ENCODE assay signal across 8 cellular contexts in the genomic region with DNA sequence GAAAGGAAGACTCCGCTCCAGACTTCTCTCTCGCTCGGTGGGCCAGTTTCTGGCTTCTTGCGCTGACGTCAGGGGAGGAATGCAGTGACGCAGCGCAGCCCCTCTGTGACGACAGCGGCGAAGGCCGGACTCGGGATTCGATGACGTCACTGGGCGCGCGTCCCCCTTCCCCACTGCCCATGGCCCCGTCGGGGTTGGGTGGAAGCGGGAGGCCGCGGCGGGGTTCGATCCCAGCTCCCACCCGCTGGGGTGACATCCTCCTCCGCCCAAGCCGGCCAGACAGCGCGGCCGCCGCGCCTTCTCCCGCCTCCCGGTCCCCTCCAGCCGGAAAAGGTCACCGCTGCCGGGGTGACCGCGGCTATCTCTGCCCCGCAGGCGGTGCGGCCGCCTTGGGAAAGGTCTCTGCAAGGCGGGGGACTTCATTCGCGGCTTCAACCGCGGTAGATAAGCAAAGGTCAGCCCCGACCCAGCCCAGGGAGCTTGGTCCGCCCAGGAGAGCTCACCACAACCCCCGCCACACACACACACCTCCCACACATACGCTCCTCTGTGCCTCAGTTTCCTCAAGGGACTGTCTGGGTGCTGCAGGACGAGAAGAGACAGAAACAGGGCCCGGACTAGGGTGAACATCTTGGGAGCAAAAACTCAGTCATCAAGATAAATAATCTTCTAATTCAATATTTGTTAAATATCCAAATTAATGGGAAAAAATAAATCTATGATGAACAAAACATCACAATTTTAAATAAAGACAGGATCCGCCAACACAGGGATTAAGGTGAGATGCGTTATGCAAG. TPM values are rescaled to one million over a fixed set of nuclear protein-coding genes. Genes with fewer than 3 reads are reported as not detected.
DNase-seq lines count a peak whose midpoint lies in the region; ATAC-seq, FAIRE-seq and TF ChIP-seq lines count a peak whose summit lies in the region.

No MANE protein-coding gene starts in this region.

- no peak for FAIRE-seq in H1 (lab: Jason Lieb, UNC)

- H2BK20ac ChIP-seq in H1 (ENCODE audit: low read length) = no peak overlapping the region

- CTCF ChIA-PET in RWPE1 (lab: Yijun Ruan, JAX) (no interaction called here), H1 (lab: Charles Lee; ENCODE audit: partially characterized antibody) (interaction anchor here (0.6 to 2.5 kb wide), 9 partner anchors 17 to 183 kb away, joined by 3 to 12 read pairs (median 4); partner anchors contain the start of gene IL27RA)

- peak overlapping the region; percentile 95 for H4K91ac ChIP-seq in H1 (replicated peaks; ENCODE audit: insufficient read length, low read length)

- H3K27me3 ChIP-seq in BE2C = no peaks in the 10 kb centered on the region
- no peaks in the 10 kb centered on the region for H3K27me3 ChIP-seq in H1 (replicated peaks in 1 of 4; ENCODE audit: control insufficient read depth in 3 of 4, extremely low read depth in 1 of 4, insufficient read depth in 3 of 4, low read length in 3 of 4)

- H3K27ac ChIP-seq in RWPE1 = peak overlapping the region; percentile 93
- H3K27ac ChIP-seq in H1 (ENCODE audit: low read depth, low read length) = peak overlapping the region; percentile 95

- H3K18ac ChIP-seq in H1 (ENCODE audit: extremely low read depth, low read length) = peak overlapping the region; percentile 98

- peak overlapping the region; percentile 93 for H2BK5ac ChIP-seq in H1 (ENCODE audit: low read depth, low read length)

- no peaks in the 10 kb centered on the region for H4K20me1 ChIP-seq in H1 (replicated peaks in 1 of 2; ENCODE audit: control insufficient read depth in 1 of 2, insufficient read depth in 2 of 2, low read length in 2 of 2)

- peak overlapping the region; percentile 79 to 99 (median 94) for H3K4me3 Mint-ChIP-seq in naive B cell

- no peaks in the 10 kb centered on the region for H3K36me3 Mint-ChIP-seq in naive B cell

- TF ChIP-seq POLR2A in GM18526 (IDR thresholded peaks at IDR 0.05; ENCODE audit: extremely low read depth, insufficient read length) = peak; percentile 50
- TF ChIP-seq POLR2A in H1 (IDR thresholded peaks at IDR 0.05; ENCODE audit: control extremely low read depth in 1 of 2, low read depth in 2 of 2, low read length in 2 of 2) = peak in 1 of 2 experiments; percentile 50; a peak in 1 of 3 replicates

- no peak for TF ChIP-seq RAD21 in H1 (IDR thresholded peaks at IDR 0.05 in 1 of 2, conservative IDR thresholded peaks at IDR 0.05 in 1 of 2; ENCODE audit: low read depth in 2 of 2, low read length in 2 of 2)

- peak overlapping the region; percentile 70 to 71 for H3K4me2 ChIP-seq in H1 (ENCODE audit: insufficient read depth in 1 of 2, low read depth in 2 of 2, low read length in 2 of 2)

- no peak overlapping the region for H2AK5ac ChIP-seq in H1 (ENCODE audit: low read depth, low read length)

- H3K4me1 ChIP-seq in BE2C (no peaks in the 10 kb centered on the region), H1 (replicated peaks in 1 of 4; ENCODE audit: control insufficient read depth in 3 of 4, insufficient read depth in 4 of 4, low read length in 3 of 4) (peaks cover 0 to 4% (median under 1%) of the 10 kb centered on the region in 4 experiments; a peak in 5 of 7 replicates)

- H3K9me3 Mint-ChIP-seq in naive B cell = peaks cover 0 to 2% (median 0%) of the 10 kb centered on the region in 7 donors

- no peak overlapping the region for H2BK120ac ChIP-seq in H1 (replicated peaks; ENCODE audit: low read depth, low read length)

- ATAC-seq in HG02981 (IDR thresholded peaks at IDR 0.05; ENCODE audit: unreplicated experiment) = peak; percentile 27
- ATAC-seq in naive B cell (ENCODE audit: low read depth in 2 of 2) = peak in 1 of 2 donors; percentile 33

- H3K23ac ChIP-seq in H1 (ENCODE audit: insufficient read length) = no peak overlapping the region

- H4K5ac ChIP-seq in H1 (ENCODE audit: insufficient read length, low read depth, low read length) = peak overlapping the region; percentile 91

- H3K4me1 Mint-ChIP-seq in naive B cell = peaks cover 35 to 49% (median 38%) of the 10 kb centered on the region in 3 donors

- POLR2A ChIA-PET in RWPE1 (lab: Yijun Ruan, JAX; ENCODE audit: low non-redundant PET) (interaction anchor here (0.5 to 1.0 kb wide), 3 partner anchors 12 to 179 kb away, joined by 3 to 5 read pairs (median 3); no protein-coding TSS in a partner anchor), H1 (lab: Charles Lee; ENCODE audit: partially characterized antibody) (interaction anchor here (0.6 to 3.1 kb wide), 26 partner anchors 10 to 855 kb away, joined by 3 to 16 read pairs (median 4); partner anchors contain the start of genes DCAF15, IL27RA and RLN3)

- peaks cover 3% of the 10 kb centered on the region for H3K79me1 ChIP-seq in H1 (ENCODE audit: low read depth, low read length)

- H2BK15ac ChIP-seq in H1 (ENCODE audit: low read length) = peak overlapping the region; percentile 81; the same call in 1 of the 2 replicates

- WGBS in H1 (ENCODE audit: extremely low coverage in 1 of 2, insufficient coverage in 1 of 2, insufficient read length in 1 of 2, insufficient replicate concordance in 2 of 2, low coverage in 1 of 2, low lambda C conversion rate in 2 of 2, missing lambda C conversion rate in 1 of 2), 2 experiments = 7% methylated on average over 55 of the region's 56 CpGs; no CpG with 5 or more reads in 1 of the 2 experiments

- peak overlapping the region; percentile 99 to 100 (median 100) for H3K27ac Mint-ChIP-seq in naive B cell

- DNase-seq in BE2C = peak; percentile 86
- peak; percentile 79 for DNase-seq in RWPE1 (ENCODE audit: low spot score)
- peak in 1 of 2 experiments; percentile 98 for DNase-seq in H1 (ENCODE audit: low read depth in 1 of 2, low spot score in 2 of 2)
- no peak for DNase-seq in naive B cell
- no peak for DNase-seq in middle frontal gyrus (ENCODE audit: extremely low spot score, low spot score)
- no peak for DNase-seq in 8988T

- H3K23me2 ChIP-seq in H1 (ENCODE audit: low read depth, low read length) = peaks cover 5% of the 10 kb centered on the region; the same call in 1 of the 2 replicates

- H3K4me3 ChIP-seq in BE2C (ENCODE audit: low read depth, low read length) (peak overlapping the region; percentile 82), H1 (ENCODE audit: extremely low read depth in 1 of 4, insufficient read depth in 2 of 4, low read depth in 3 of 4, low read length in 4 of 4) (peak overlapping the region; percentile 62 to 81 (median 69))

- peak overlapping the region; percentile 98 for H4K8ac ChIP-seq in H1 (ENCODE audit: extremely low read depth, insufficient read depth, low read length)

- H3K9me3 ChIP-seq in BE2C = no peaks in the 10 kb centered on the region
- no peaks in the 10 kb centered on the region for H3K9me3 ChIP-seq in H1 (ENCODE audit: insufficient read depth in 2 of 2, low read depth in 1 of 2, low read length in 1 of 2)

- peaks cover 0 to 9% of the 10 kb centered on the region in 2 experiments; a peak in 2 of 4 replicates for H3K79me2 ChIP-seq in H1 (ENCODE audit: control insufficient read depth in 1 of 2, insufficient read depth in 2 of 2, low read length in 2 of 2)

- no peak overlapping the region for H3K14ac ChIP-seq in H1 (ENCODE audit: insufficient read length)

- peak overlapping the region; percentile 64; the same call in 1 of the 2 replicates for H2BK12ac ChIP-seq in H1 (ENCODE audit: low read depth, low read length)

- H3K56ac ChIP-seq in H1 (replicated peaks; ENCODE audit: insufficient read length, low read depth, low read length) = peak overlapping the region; percentile 77

- peak in 1 of 2 experiments; percentile 72; a peak in 1 of 3 replicates for TF ChIP-seq EP300 in H1 (IDR thresholded peaks at IDR 0.05; ENCODE audit: borderline replicate concordance in 1 of 2, low read depth in 2 of 2, low read length in 2 of 2)

- peak overlapping the region; percentile 81 to 86 (median 84) for H3K9ac ChIP-seq in H1 (replicated peaks in 1 of 4; ENCODE audit: extremely low read depth in 1 of 4, low read depth in 3 of 4, low read length in 3 of 4)

- H2AFZ ChIP-seq in H1 (ENCODE audit: low read length) = peak overlapping the region; percentile 71

- H3K27me3 Mint-ChIP-seq in naive B cell = no peaks in the 10 kb centered on the region

- peak overlapping the region; percentile 91 for H3K4ac ChIP-seq in H1 (replicated peaks; ENCODE audit: insufficient read length, low read depth, low read length)

- TF ChIP-seq CTCF in BE2C (IDR thresholded peaks at IDR 0.05; ENCODE audit: low read depth, low read length) (no peak), RWPE1 (conservative IDR thresholded peaks at IDR 0.05; ENCODE audit: low read depth) (no peak), H1 (IDR thresholded peaks at IDR 0.05; ENCODE audit: control extremely low read depth in 1 of 3, insufficient read depth in 1 of 3, low read depth in 1 of 3, low read length in 3 of 3) (no peak)

- H3K36me3 ChIP-seq in BE2C (no peaks in the 10 kb centered on the region), H1 (ENCODE audit: control insufficient read depth in 2 of 4, insufficient read depth in 4 of 4, low read length in 3 of 4) (no peaks in the 10 kb centered on the region)

RNA-seq across cellular contexts. Expression of gene RFX1, which starts 0.8 kb away (rescaled TPM):
- 19.7 TPM for polyA plus RNA-seq in BE2C (2012; ENCODE audit: insufficient read depth, insufficient read length, low read depth)
- total RNA-seq in H1 (2021; fragmentation: NEBNext Ultra II Directional; extraction: Animal tissue kit (Norgen Biotek cat#: 25700)) = 16.1 and 17.0 TPM in 2 replicates
- 4.9 and 10.4 TPM in 2 replicates for polyA plus RNA-seq in H1 (2011; rRNA removed)
- 3.4 TPM for polyA plus RNA-seq in H1 (2011; cell fraction: cytosol; rRNA removed)
- polyA plus RNA-seq in H1 (2011; cell fraction: nucleus; rRNA removed) = 13.6 TPM
- polyA plus RNA-seq in H1 (2012, experiment 1 of 2) = 10.7 to 19.4 TPM (median 17.4 TPM) in 4 replicates
- 11.3 TPM for polyA plus RNA-seq in H1 (2012, experiment 2 of 2)
- 8.7 TPM for polyA plus RNA-seq in H1 (2013, experiment 1 of 2)
- 8.1 TPM for polyA plus RNA-seq in H1 (2013, experiment 2 of 2)
- 1.9 and 2.7 TPM in 2 replicates for polyA minus RNA-seq in H1 (2011; rRNA and poly(A)+ RNA removed)
- 19.2 TPM for polyA minus RNA-seq in H1 (2011; cell fraction: cytosol; rRNA and poly(A)+ RNA removed)
- polyA minus RNA-seq in H1 (2011; cell fraction: nucleus; rRNA and poly(A)+ RNA removed) = 9.3 TPM
- polyA plus RNA-seq in naive B cell (ENCODE audit: low read depth in 6 of 6) = 1 to 10 TPM in 3 of 6 donors, under 1 TPM in 3; 0.27 to 2.3 (median 1.1) TPM

RNA-seq across cellular contexts. Expression of gene RLN3, which starts 21.0 kb away (rescaled TPM):
- polyA plus RNA-seq in BE2C (2012; ENCODE audit: insufficient read depth, insufficient read length, low read depth) = not detected
- total RNA-seq in H1 (2021; fragmentation: NEBNext Ultra II Directional; extraction: Animal tissue kit (Norgen Biotek cat#: 25700)) = not detected in 2 replicates
- polyA plus RNA-seq in H1 (2011; rRNA removed) = not detected in 2 replicates
- not detected for polyA plus RNA-seq in H1 (2011; cell fraction: cytosol; rRNA removed)
- polyA plus RNA-seq in H1 (2011; cell fraction: nucleus; rRNA removed) = not detected
- not detected in 4 replicates for polyA plus RNA-seq in H1 (2012, experiment 1 of 2)
- polyA plus RNA-seq in H1 (2012, experiment 2 of 2) = not detected
- polyA plus RNA-seq in H1 (2013, experiment 1 of 2) = not detected
- not detected for polyA plus RNA-seq in H1 (2013, experiment 2 of 2)
- polyA minus RNA-seq in H1 (2011; rRNA and poly(A)+ RNA removed) = not detected in 2 replicates
- polyA minus RNA-seq in H1 (2011; cell fraction: cytosol; rRNA and poly(A)+ RNA removed) = not detected
- polyA minus RNA-seq in H1 (2011; cell fraction: nucleus; rRNA and poly(A)+ RNA removed) = not detected
- polyA plus RNA-seq in naive B cell (ENCODE audit: low read depth in 6 of 6) = not detected

RNA-seq across cellular contexts. Expression of gene IL27RA, which starts 24.6 kb away (rescaled TPM):
- 2.5 TPM for polyA plus RNA-seq in BE2C (2012; ENCODE audit: insufficient read depth, insufficient read length, low read depth)
- total RNA-seq in H1 (2021; fragmentation: NEBNext Ultra II Directional; extraction: Animal tissue kit (Norgen Biotek cat#: 25700)) = 14.7 and 15.1 TPM in 2 replicates
- polyA plus RNA-seq in H1 (2011; rRNA removed) (9.9 and 10.8 TPM in 2 replicates), naive B cell (ENCODE audit: low read depth in 6 of 6) (10 to 100 TPM; 38.5 to 55.6 (median 48.2) TPM)
- polyA plus RNA-seq in H1 (2011; cell fraction: cytosol; rRNA removed) = 10.1 TPM
- polyA plus RNA-seq in H1 (2011; cell fraction: nucleus; rRNA removed) = 10.7 TPM
- polyA plus RNA-seq in H1 (2012, experiment 1 of 2) = 10.1 to 14.2 TPM (median 12.6 TPM) in 4 replicates
- 12.9 TPM for polyA plus RNA-seq in H1 (2012, experiment 2 of 2)
- 24.7 TPM for polyA plus RNA-seq in H1 (2013, experiment 1 of 2)
- 24.8 TPM for polyA plus RNA-seq in H1 (2013, experiment 2 of 2)
- polyA minus RNA-seq in H1 (2011; rRNA and poly(A)+ RNA removed) = 5.9 TPM in 2 replicates
- polyA minus RNA-seq in H1 (2011; cell fraction: cytosol; rRNA and poly(A)+ RNA removed) = 8.6 TPM
- polyA minus RNA-seq in H1 (2011; cell fraction: nucleus; rRNA and poly(A)+ RNA removed) = 3.5 TPM

RNA-seq across cellular contexts. Expression of gene DCAF15, which starts 54.7 kb away (rescaled TPM):
- polyA plus RNA-seq in BE2C (2012; ENCODE audit: insufficient read depth, insufficient read length, low read depth) = 160 TPM
- total RNA-seq in H1 (2021; fragmentation: NEBNext Ultra II Directional; extraction: Animal tissue kit (Norgen Biotek cat#: 25700)) = 68.7 and 77.1 TPM in 2 replicates
- polyA plus RNA-seq in H1 (2011; rRNA removed) (80.8 and 127 TPM in 2 replicates), naive B cell (ENCODE audit: low read depth in 6 of 6) (1 to 10 TPM; 3.3 to 8.5 (median 5.4) TPM)
- 69.0 TPM for polyA plus RNA-seq in H1 (2011; cell fraction: cytosol; rRNA removed)
- 277 TPM for polyA plus RNA-seq in H1 (2011; cell fraction: nucleus; rRNA removed)
- polyA plus RNA-seq in H1 (2012, experiment 1 of 2) = 53.4 to 97.6 TPM (median 89.3 TPM) in 4 replicates
- 56.8 TPM for polyA plus RNA-seq in H1 (2012, experiment 2 of 2)
- 47.2 TPM for polyA plus RNA-seq in H1 (2013, experiment 1 of 2)
- 42.2 TPM for polyA plus RNA-seq in H1 (2013, experiment 2 of 2)
- 36.7 and 59.9 TPM in 2 replicates for polyA minus RNA-seq in H1 (2011; rRNA and poly(A)+ RNA removed)
- polyA minus RNA-seq in H1 (2011; cell fraction: cytosol; rRNA and poly(A)+ RNA removed) = 32.1 TPM
- polyA minus RNA-seq in H1 (2011; cell fraction: nucleus; rRNA and poly(A)+ RNA removed) = 66.5 TPM

RNA-seq across cellular contexts. Expression of gene PALM3, which starts 54.9 kb away (rescaled TPM):
- polyA plus RNA-seq in BE2C (2012; ENCODE audit: insufficient read depth, insufficient read length, low read depth) = 1.4 TPM
- total RNA-seq in H1 (2021; fragmentation: NEBNext Ultra II Directional; extraction: Animal tissue kit (Norgen Biotek cat#: 25700)) = 31.3 and 33.1 TPM in 2 replicates
- 5.8 and 12.1 TPM in 2 replicates for polyA plus RNA-seq in H1 (2011; rRNA removed)
- 21.0 TPM for polyA plus RNA-seq in H1 (2011; cell fraction: cytosol; rRNA removed)
- polyA plus RNA-seq in H1 (2011; cell fraction: nucleus; rRNA removed) = 11.7 TPM
- polyA plus RNA-seq in H1 (2012, experiment 1 of 2) = 26.0 to 38.6 TPM (median 32.7 TPM) in 4 replicates
- polyA plus RNA-seq in H1 (2012, experiment 2 of 2) = 10.6 TPM
- 18.2 TPM for polyA plus RNA-seq in H1 (2013, experiment 1 of 2)
- 18.3 TPM for polyA plus RNA-seq in H1 (2013, experiment 2 of 2)
- polyA minus RNA-seq in H1 (2011; rRNA and poly(A)+ RNA removed) = 3.2 and 3.3 TPM in 2 replicates
- 6.1 TPM for polyA minus RNA-seq in H1 (2011; cell fraction: cytosol; rRNA and poly(A)+ RNA removed)
- polyA minus RNA-seq in H1 (2011; cell fraction: nucleus; rRNA and poly(A)+ RNA removed) = 4.0 TPM
- polyA plus RNA-seq in naive B cell (ENCODE audit: low read depth in 6 of 6) = not detected

Comparison
In these comparisons a context has a peak if more than half of its experiments do, and no peak if none do; other contexts are left out.
1. DNase-seq: peak in BE2C (single experiment) and RWPE1 (single experiment); none in naive B cell (single experiment), middle frontal gyrus (single experiment) and 8988T (single experiment).